In genomic region chr2:6945087-6945813, GRCh38 we compare ENCODE assay signal across 8 cellular contexts. TPM values are rescaled to one million over a fixed set of nuclear protein-coding genes. Genes with fewer than 3 reads are reported as not detected.
A peak's percentile ranks its signal among the peaks of the same experiment; 100 is the strongest.
DNase-seq lines count a peak whose midpoint lies in the region; ATAC-seq lines count a peak whose summit lies in the region.

No MANE protein-coding gene starts in this region.

- CTCF ChIA-PET in CD4-positive, alpha-beta memory T cell (lab: Charles Lee; ENCODE audit: partially characterized antibody), result interaction anchor here (1.0 to 2.1 kb wide), 2 partner anchors 29 to 51 kb away, joined by 4 to 6 read pairs; partner anchors contain the start of gene RNF144A

- no peak overlapping the region for H3K27ac ChIP-seq in CD4-positive, alpha-beta memory T cell (ENCODE audit: low read depth, low read length)
- H3K27ac ChIP-seq in caudate nucleus (ENCODE audit: low read depth, low read length), result peak overlapping the region; percentile 77

- ATAC-seq in GM19397 (IDR thresholded peaks at IDR 0.05; ENCODE audit: unreplicated experiment) (peak; percentile 87), HG03175 (IDR thresholded peaks at IDR 0.05; ENCODE audit: unreplicated experiment) (peak; percentile 96)

- H3K27ac Mint-ChIP-seq in CD4-positive, alpha-beta memory T cell, result peak overlapping the region in 6 of 7 donors; percentile 10 to 68 (median 63)

- no peak for DNase-seq in CD4-positive, alpha-beta memory T cell
- DNase-seq in caudate nucleus (lab: John Stamatoyannopoulos, UW) (no peak), D341Med (ENCODE audit: low spot score) (no peak), NCI-H2196 (lab: John Stamatoyannopoulos, UW; ENCODE audit: unreplicated experiment) (no peak), ecto neural progenitor cell (ENCODE audit: low spot score) (no peak), KG1 (lab: John Stamatoyannopoulos, UW) (no peak)

- H3K4me1 ChIP-seq in CD4-positive, alpha-beta memory T cell (ENCODE audit: insufficient read depth, low read length), result peaks cover 8% of the 10 kb centered on the region

- H3K36me3 Mint-ChIP-seq in CD4-positive, alpha-beta memory T cell, result peaks cover 47 to 55% of the 10 kb centered on the region in 2 donors

- no peak overlapping the region for H3K4me3 ChIP-seq in CD4-positive, alpha-beta memory T cell (ENCODE audit: low read length in 2 of 2)

- intact Hi-C loops in CD4-positive, alpha-beta memory T cell (cut with micrococcal nuclease), result loop anchor here (1.0 kb wide), 1 partner anchor 10 kb away; no protein-coding TSS in a partner anchor

- POLR2A ChIA-PET in CD4-positive, alpha-beta memory T cell (lab: Charles Lee; ENCODE audit: partially characterized antibody), result no interaction called here

- peak overlapping the region in 1 of 8 donors; percentile 0 for H3K4me3 Mint-ChIP-seq in CD4-positive, alpha-beta memory T cell

- peaks cover 24 to 57% (median 27%) of the 10 kb centered on the region in 4 donors for H3K4me1 Mint-ChIP-seq in CD4-positive, alpha-beta memory T cell

- peaks cover 23% of the 10 kb centered on the region for H3K36me3 ChIP-seq in CD4-positive, alpha-beta memory T cell (ENCODE audit: insufficient read depth, low read length)

- no peaks in the 10 kb centered on the region for H3K27me3 Mint-ChIP-seq in CD4-positive, alpha-beta memory T cell

- H3K9me3 Mint-ChIP-seq in CD4-positive, alpha-beta memory T cell, result no peaks in the 10 kb centered on the region

- no peaks in the 10 kb centered on the region for H3K27me3 ChIP-seq in CD4-positive, alpha-beta memory T cell (ENCODE audit: insufficient read depth, low read length)

- no peaks in the 10 kb centered on the region for H3K9me3 ChIP-seq in CD4-positive, alpha-beta memory T cell (ENCODE audit: control insufficient read depth in 1 of 2, low read length in 2 of 2)

RNA-seq across cellular contexts. Expression of gene RNF144A, which starts 28.0 kb away (rescaled TPM):
- total RNA-seq in CD4-positive, alpha-beta memory T cell, result 10 to 100 TPM; 34.3 to 41.1 TPM
- polyA plus RNA-seq in CD4-positive, alpha-beta memory T cell, result 10 to 100 TPM in 1 of 2 donors, 1 to 10 TPM in 1; 3.9 to 13.3 TPM
